ENCODE assay signal across 19 cellular contexts in the genomic region with DNA sequence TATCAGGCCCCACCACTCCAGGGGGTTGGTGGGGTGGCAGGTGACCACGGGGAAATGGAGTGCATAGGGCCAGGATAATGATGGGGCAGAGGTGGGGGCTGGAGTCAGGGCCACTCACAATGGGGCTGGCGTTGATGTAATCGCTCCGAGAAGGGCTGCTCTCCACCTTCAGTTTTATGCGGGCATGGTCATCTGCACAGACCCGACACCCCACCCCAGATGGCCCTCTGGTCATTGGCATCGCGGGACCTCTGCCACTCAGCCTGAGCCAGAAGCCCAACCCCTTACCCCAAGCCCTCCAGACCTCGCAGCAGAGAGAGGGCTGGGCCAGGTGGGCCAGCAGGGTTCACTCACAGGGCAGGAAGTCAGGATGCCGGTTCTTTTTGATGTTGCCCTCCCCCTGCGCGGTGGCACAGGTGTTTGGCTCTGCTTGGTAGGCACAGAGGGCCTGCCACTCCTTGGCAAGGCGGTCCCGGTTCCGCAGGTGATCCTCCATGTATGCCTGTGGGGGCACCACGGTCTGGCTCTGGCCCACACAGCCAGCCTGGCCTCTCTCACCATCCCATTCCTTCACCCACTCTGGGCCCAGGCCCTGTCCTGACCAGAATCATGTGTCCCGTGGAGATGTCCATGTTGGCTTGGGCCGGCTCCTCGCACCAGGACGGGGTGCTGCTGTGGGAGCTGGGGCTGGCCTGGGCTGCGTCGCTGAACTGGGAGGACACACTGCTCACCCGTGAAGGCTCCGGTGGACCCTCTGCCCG. TPM values are rescaled to one million over a fixed set of nuclear protein-coding genes. Genes with fewer than 3 reads are reported as not detected.
DNase-seq lines count a peak whose midpoint lies in the region; ATAC-seq and TF ChIP-seq lines count a peak whose summit lies in the region.
"Had no signal": no experiment of that assay in that cellular context is flagged by ENCODE, and none has a peak within 500 bp of the region (broad histone marks: within the 10 kb centered on the region; RNA-seq: fewer than 3 reads in every experiment).

No MANE protein-coding gene starts in this region.

- intact Hi-C loops in natural killer cell (cut with micrococcal nuclease): no loop called here

- no peak overlapping the region for H3K4me3 Mint-ChIP-seq in natural killer cell
- H3K4me3 Mint-ChIP-seq in natural killer cell treated with Interleukin-12 subunit alpha and Interleukin-12 subunit beta and Interleukin-15 and Interleukin-18, amount 100 ng/mL, for 72 hours: no peak overlapping the region
- peak overlapping the region in 1 of 3 donors; percentile 13 for H3K4me3 Mint-ChIP-seq in T-cell
- H3K4me3 Mint-ChIP-seq in naive thymus-derived CD8-positive, alpha-beta T cell: peak overlapping the region in 4 of 10 donors; percentile 22 to 45 (median 42)
- H3K4me3 Mint-ChIP-seq in activated naive CD8-positive, alpha-beta T cell treated with anti-CD3 and anti-CD28 coated beads for 36 hours: no peak overlapping the region
- H3K4me3 Mint-ChIP-seq: HFFc6 had no signal

- H3K4me1 Mint-ChIP-seq in natural killer cell: peaks cover 6 to 17% of the 10 kb centered on the region in 2 donors
- peaks cover 6 to 12% of the 10 kb centered on the region in 2 donors for H3K4me1 Mint-ChIP-seq in natural killer cell treated with Interleukin-12 subunit alpha and Interleukin-12 subunit beta and Interleukin-15 and Interleukin-18, amount 100 ng/mL, for 72 hours (ENCODE audit: low read depth in 2 of 2)
- H3K4me1 Mint-ChIP-seq in T-cell: peaks cover 26 to 34% (median 34%) of the 10 kb centered on the region in 3 donors
- peaks cover 13 to 44% (median 37%) of the 10 kb centered on the region in 4 donors for H3K4me1 Mint-ChIP-seq in naive thymus-derived CD8-positive, alpha-beta T cell
- H3K4me1 Mint-ChIP-seq in activated naive CD8-positive, alpha-beta T cell treated with anti-CD3 and anti-CD28 coated beads for 36 hours: peaks cover 25% of the 10 kb centered on the region

- TF ChIP-seq CTCF in natural killer cell (IDR thresholded peaks at IDR 0.05): no peak

- DNase-seq in natural killer cell (peak; percentile 14), T-cell (peak in 22 of 34 experiments; percentile 14 to 60 (median 32))
- no peak for DNase-seq in natural killer cell treated with Interleukin-12 subunit alpha and Interleukin-12 subunit beta and Interleukin-15 and Interleukin-18, amount 100 ng/mL, for 72 hours (ENCODE audit: low spot score)
- peak in 8 of 10 donors; percentile 30 to 74 (median 58) for DNase-seq in naive thymus-derived CD8-positive, alpha-beta T cell
- DNase-seq in activated naive CD8-positive, alpha-beta T cell treated with anti-CD3 and anti-CD28 coated beads for 36 hours: no peak
- DNase-seq: Calu3, DMS79, HFFc6, Kasumi-1, NCI-H1105 treated with DMSO at 0.1 percent for 48 hours, NCI-H187 treated with DMSO at 0.1 percent for 48 hours, NCI-H2171, NCI-H510A, NCI-H82 had no signal

- ATAC-seq in natural killer cell (no peak), T-cell (replicated peaks in 1 of 4) (peak in 1 of 4 experiments; percentile 11), GM18511 (IDR thresholded peaks at IDR 0.05; ENCODE audit: unreplicated experiment) (no peak), GM18520 (IDR thresholded peaks at IDR 0.05; ENCODE audit: unreplicated experiment) (no peak), GM21447 (IDR thresholded peaks at IDR 0.05; ENCODE audit: unreplicated experiment) (no peak)
- ATAC-seq in natural killer cell treated with Interleukin-12 subunit alpha and Interleukin-12 subunit beta and Interleukin-15 and Interleukin-18, amount 100 ng/mL, for 72 hours: no peak
- ATAC-seq in naive thymus-derived CD8-positive, alpha-beta T cell: peak; percentile 22 to 67

- H3K27me3 Mint-ChIP-seq in natural killer cell (ENCODE audit: low read depth in 2 of 2) (peaks cover 8 to 16% of the 10 kb centered on the region in 2 donors), T-cell (peaks cover 10 to 17% of the 10 kb centered on the region in 2 donors)
- H3K27me3 Mint-ChIP-seq in natural killer cell treated with Interleukin-12 subunit alpha and Interleukin-12 subunit beta and Interleukin-15 and Interleukin-18, amount 100 ng/mL, for 72 hours: peaks cover 6 to 9% of the 10 kb centered on the region in 2 donors
- H3K27me3 Mint-ChIP-seq in naive thymus-derived CD8-positive, alpha-beta T cell: peaks cover 0 to 12% (median 5%) of the 10 kb centered on the region in 5 donors
- peaks cover 11% of the 10 kb centered on the region for H3K27me3 Mint-ChIP-seq in activated naive CD8-positive, alpha-beta T cell treated with anti-CD3 and anti-CD28 coated beads for 36 hours

- no peaks in the 10 kb centered on the region for H3K36me3 Mint-ChIP-seq in natural killer cell
- no peaks in the 10 kb centered on the region for H3K36me3 Mint-ChIP-seq in natural killer cell treated with Interleukin-12 subunit alpha and Interleukin-12 subunit beta and Interleukin-15 and Interleukin-18, amount 100 ng/mL, for 72 hours
- H3K36me3 Mint-ChIP-seq in T-cell: no peaks in the 10 kb centered on the region
- H3K36me3 Mint-ChIP-seq in naive thymus-derived CD8-positive, alpha-beta T cell: no peaks in the 10 kb centered on the region
- H3K36me3 Mint-ChIP-seq in activated naive CD8-positive, alpha-beta T cell treated with anti-CD3 and anti-CD28 coated beads for 36 hours: no peaks in the 10 kb centered on the region

- H3K9me3 Mint-ChIP-seq in natural killer cell (no peaks in the 10 kb centered on the region), T-cell (no peaks in the 10 kb centered on the region)
- H3K9me3 Mint-ChIP-seq in natural killer cell treated with Interleukin-12 subunit alpha and Interleukin-12 subunit beta and Interleukin-15 and Interleukin-18, amount 100 ng/mL, for 72 hours: no peaks in the 10 kb centered on the region
- no peaks in the 10 kb centered on the region for H3K9me3 Mint-ChIP-seq in naive thymus-derived CD8-positive, alpha-beta T cell
- no peaks in the 10 kb centered on the region for H3K9me3 Mint-ChIP-seq in activated naive CD8-positive, alpha-beta T cell treated with anti-CD3 and anti-CD28 coated beads for 36 hours
- H3K9me3 Mint-ChIP-seq: HFFc6 had no signal

- CTCF ChIA-PET in T-cell (lab: Charles Lee): interaction anchor here (0.8 to 11.0 kb wide), 5 partner anchors 16 to 137 kb away, joined by 3 to 116 read pairs (median 7); partner anchors contain the start of gene DNAJB2 (in 2 of the 2)

- peak overlapping the region in 1 of 2 donors; percentile 13 for H3K27ac Mint-ChIP-seq in natural killer cell
- no peak overlapping the region for H3K27ac Mint-ChIP-seq in natural killer cell treated with Interleukin-12 subunit alpha and Interleukin-12 subunit beta and Interleukin-15 and Interleukin-18, amount 100 ng/mL, for 72 hours
- no peak overlapping the region for H3K27ac Mint-ChIP-seq in T-cell
- peak overlapping the region in 6 of 10 donors; percentile 25 to 73 (median 56) for H3K27ac Mint-ChIP-seq in naive thymus-derived CD8-positive, alpha-beta T cell
- no peak overlapping the region for H3K27ac Mint-ChIP-seq in activated naive CD8-positive, alpha-beta T cell treated with anti-CD3 and anti-CD28 coated beads for 36 hours
- H3K27ac Mint-ChIP-seq: HFFc6 had no signal

- POLR2A ChIA-PET in T-cell (lab: Charles Lee): no interaction called here
- POLR2A ChIA-PET in naive thymus-derived CD8-positive, alpha-beta T cell (lab: Charles Lee): interaction anchor here (1.0 to 2.6 kb wide), 2 partner anchors 42 to 67 kb away, joined by 3 to 21 read pairs; partner anchors contain the start of genes ANKZF1 and ATG9A

RNA-seq across cellular contexts. Expression of gene PTPRN, which starts 12.4 kb away (rescaled TPM):
- total RNA-seq in natural killer cell: under 1 TPM in 2 of 3 donors, not detected in 1; 0.23 to 0.35 TPM
- not detected for total RNA-seq in natural killer cell treated with Interleukin-12 subunit alpha and Interleukin-12 subunit beta and Interleukin-15 and Interleukin-18, amount 100 ng/mL, for 72 hours
- under 1 TPM in 1 of 5 donors, not detected in 4; 0.63 TPM for total RNA-seq in T-cell
- total RNA-seq in naive thymus-derived CD8-positive, alpha-beta T cell: not detected
- polyA plus RNA-seq in naive thymus-derived CD8-positive, alpha-beta T cell: under 1 TPM in 2 of 3 donors, not detected in 1; 0.27 to 0.31 TPM
- total RNA-seq in activated naive CD8-positive, alpha-beta T cell treated with anti-CD3 and anti-CD28 coated beads for 36 hours: 1 to 10 TPM; 1.7 to 2.5 TPM
- total RNA-seq: Calu3 had no signal

RNA-seq across cellular contexts. Expression of gene DNAJB2, which starts 17.6 kb away (rescaled TPM):
- total RNA-seq in natural killer cell: 100 to 1,000 TPM in 1 of 3 donors, 10 to 100 TPM in 2; 70.3 to 108 (median 98.3) TPM
- total RNA-seq in natural killer cell treated with Interleukin-12 subunit alpha and Interleukin-12 subunit beta and Interleukin-15 and Interleukin-18, amount 100 ng/mL, for 72 hours: 10 to 100 TPM; 43.4 to 47.9 TPM
- 100 to 1,000 TPM in 2 of 5 donors, 10 to 100 TPM in 3; 83.0 to 150 (median 91.8) TPM for total RNA-seq in T-cell
- total RNA-seq in naive thymus-derived CD8-positive, alpha-beta T cell: 100 to 1,000 TPM; 102 to 105 TPM
- 1 to 10 TPM; 5.0 to 6.6 (median 5.9) TPM for polyA plus RNA-seq in naive thymus-derived CD8-positive, alpha-beta T cell
- total RNA-seq in activated naive CD8-positive, alpha-beta T cell treated with anti-CD3 and anti-CD28 coated beads for 36 hours: 10 to 100 TPM; 43.8 to 47.5 TPM

RNA-seq across cellular contexts. Expression of gene RESP18, which starts 35.7 kb away (rescaled TPM):
- total RNA-seq in natural killer cell (not detected), T-cell (not detected)
- not detected for total RNA-seq in natural killer cell treated with Interleukin-12 subunit alpha and Interleukin-12 subunit beta and Interleukin-15 and Interleukin-18, amount 100 ng/mL, for 72 hours
- total RNA-seq in naive thymus-derived CD8-positive, alpha-beta T cell: not detected
- polyA plus RNA-seq in naive thymus-derived CD8-positive, alpha-beta T cell: not detected
- not detected for total RNA-seq in activated naive CD8-positive, alpha-beta T cell treated with anti-CD3 and anti-CD28 coated beads for 36 hours
- total RNA-seq: A673, Calu3, H1, HFFc6 had no signal
- polyA plus RNA-seq: H1 had no signal

RNA-seq across cellular contexts. Expression of gene TUBA4A, which starts 43.1 kb away (rescaled TPM):
- total RNA-seq in natural killer cell (100 to 1,000 TPM; 145 to 188 (median 146) TPM), T-cell (100 to 1,000 TPM; 108 to 196 (median 121) TPM)
- total RNA-seq in natural killer cell treated with Interleukin-12 subunit alpha and Interleukin-12 subunit beta and Interleukin-15 and Interleukin-18, amount 100 ng/mL, for 72 hours: 100 to 1,000 TPM; 159 to 161 TPM
- 100 to 1,000 TPM; 143 to 144 TPM for total RNA-seq in naive thymus-derived CD8-positive, alpha-beta T cell
- polyA plus RNA-seq in naive thymus-derived CD8-positive, alpha-beta T cell: 100 to 1,000 TPM; 107 to 275 (median 122) TPM
- total RNA-seq in activated naive CD8-positive, alpha-beta T cell treated with anti-CD3 and anti-CD28 coated beads for 36 hours: 100 to 1,000 TPM; 208 to 212 TPM

RNA-seq across cellular contexts. Expression of gene TUBA4B, which starts 43.8 kb away (rescaled TPM):
- total RNA-seq in natural killer cell (not detected), T-cell (not detected)
- not detected for total RNA-seq in natural killer cell treated with Interleukin-12 subunit alpha and Interleukin-12 subunit beta and Interleukin-15 and Interleukin-18, amount 100 ng/mL, for 72 hours
- total RNA-seq in naive thymus-derived CD8-positive, alpha-beta T cell: not detected
- polyA plus RNA-seq in naive thymus-derived CD8-positive, alpha-beta T cell: not detected
- total RNA-seq in activated naive CD8-positive, alpha-beta T cell treated with anti-CD3 and anti-CD28 coated beads for 36 hours: not detected
- total RNA-seq: A673, Calu3, HFFc6 had no signal

Comparison
In these comparisons a context has a peak if more than half of its experiments do, and no peak if none do; other contexts are left out.
1. DNase-seq: peak in natural killer cell (single experiment), T-cell (22 of 34) and naive thymus-derived CD8-positive, alpha-beta T cell (8 of 10); none in natural killer cell treated with Interleukin-12 subunit alpha and Interleukin-12 subunit beta and Interleukin-15 and Interleukin-18, amount 100 ng/mL, for 72 hours (single experiment) and activated naive CD8-positive, alpha-beta T cell treated with anti-CD3 and anti-CD28 coated beads for 36 hours (single experiment).
2. ATAC-seq: peak in naive thymus-derived CD8-positive, alpha-beta T cell (2 of 2); none in natural killer cell (0 of 3), natural killer cell treated with Interleukin-12 subunit alpha and Interleukin-12 subunit beta and Interleukin-15 and Interleukin-18, amount 100 ng/mL, for 72 hours (0 of 2), GM18511 (single experiment), GM18520 (single experiment) and GM21447 (single experiment).
3. H3K27ac Mint-ChIP-seq: peak in naive thymus-derived CD8-positive, alpha-beta T cell (6 of 10); none in natural killer cell treated with Interleukin-12 subunit alpha and Interleukin-12 subunit beta and Interleukin-15 and Interleukin-18, amount 100 ng/mL, for 72 hours (0 of 2), T-cell (0 of 2) and activated naive CD8-positive, alpha-beta T cell treated with anti-CD3 and anti-CD28 coated beads for 36 hours (single experiment).